In genomic region chr11:108246309-108246708, GRCh38 we compare ENCODE assay signal across 14 cellular contexts. TPM values are rescaled to one million over a fixed set of nuclear protein-coding genes. Genes with fewer than 3 reads are reported as not detected.
DNase-seq lines count a peak whose midpoint lies in the region; ATAC-seq, FAIRE-seq and TF ChIP-seq lines count a peak whose summit lies in the region.
"Had no signal": no experiment of that assay in that cellular context is flagged by ENCODE, and none has a peak within 500 bp of the region (broad histone marks: within the 10 kb centered on the region; RNA-seq: fewer than 3 reads in every experiment).

No MANE protein-coding gene starts in this region.

- in situ Hi-C loops in HepG2 (cut with HindIII; ENCODE audit: extremely low pct_ligation_motif_present, low pct_unique_long_range_greater_than_20kb): no loop called here

- peaks cover 52% of the 10 kb centered on the region for H3K36me3 Mint-ChIP-seq in T-cell
- H3K36me3 Mint-ChIP-seq in effector memory CD8-positive, alpha-beta T cell (ENCODE audit: insufficient read depth): peaks cover 72% of the 10 kb centered on the region
- peaks cover 41% of the 10 kb centered on the region for H3K36me3 Mint-ChIP-seq in stimulated activated memory B cell treated with anti-CD40 and anti-IgM and Interleukin-4, amounts not matched to agents 10 μg/mL and 1 μg/mL and 100 μg/mL, for 72 hours

- H4K20me1 ChIP-seq in HepG2 (ENCODE audit: insufficient read depth, low read length): no peaks in the 10 kb centered on the region

- H3K9me3 ChIP-seq in HepG2 (ENCODE audit: low read length) (no peaks in the 10 kb centered on the region), right lobe of liver (no peaks in the 10 kb centered on the region), lower lobe of right lung (no peaks in the 10 kb centered on the region)

- TF ChIP-seq CTCF in HepG2 (CRISPR knock-in tag; IDR thresholded peaks at IDR 0.05) (no peak), right lobe of liver (IDR thresholded peaks at IDR 0.05) (no peak), lower lobe of right lung (IDR thresholded peaks at IDR 0.05) (no peak)

- H3K27ac ChIP-seq in HepG2 (ENCODE audit: extremely low read length, insufficient read depth, low read length) (no peak overlapping the region), right lobe of liver (no peak overlapping the region), lower lobe of right lung (no peak overlapping the region)

- peak overlapping the region; percentile 79 to 94 for H3K27ac Mint-ChIP-seq in T-cell
- peak overlapping the region; percentile 81 to 90 for H3K27ac Mint-ChIP-seq in effector memory CD8-positive, alpha-beta T cell
- peak overlapping the region; percentile 33 for H3K27ac Mint-ChIP-seq in stimulated activated memory B cell treated with anti-CD40 and anti-IgM and Interleukin-4, amounts not matched to agents 10 μg/mL and 1 μg/mL and 100 μg/mL, for 72 hours
- H3K27ac Mint-ChIP-seq: B cell, H9 had no signal

- CTCF ChIA-PET in HepG2 (lab: Yijun Ruan, JAX; ENCODE audit: low intra/inter-chr PET ratio, low total read pairs) (no interaction called here), T-cell (lab: Charles Lee) (no interaction called here)

- H3K36me3 ChIP-seq in HepG2 (replicated peaks in 1 of 2; ENCODE audit: control insufficient read depth in 1 of 2, insufficient read depth in 2 of 2, low read length in 2 of 2): peaks cover 5 to 38% of the 10 kb centered on the region in 2 experiments
- H3K36me3 ChIP-seq in right lobe of liver: peaks cover 0 to 41% (median 4%) of the 10 kb centered on the region in 4 donors
- H3K36me3 ChIP-seq in lower lobe of right lung: peaks cover 55% of the 10 kb centered on the region

- no peak for DNase-seq in HepG2 (ENCODE audit: low spot score)
- no peak for DNase-seq in right lobe of liver
- DNase-seq in T-cell: no peak
- DNase-seq in effector memory CD8-positive, alpha-beta T cell: no peak
- no peak for DNase-seq in lower lobe of right lung
- DNase-seq in NCI-H146 (lab: John Stamatoyannopoulos, UW): no peak
- DNase-seq: DND-41, H9, NCI-H1930, NCI-H526 treated with DMSO at 0.1 percent for 48 hours, SHP77 treated with DMSO at 0.1 percent for 48 hours had no signal

- WGBS in HepG2 (ENCODE audit: low lambda C conversion rate): 78% methylated on average over 3 of the region's 3 CpGs
- WGBS in right lobe of liver (ENCODE audit: insufficient coverage, low coverage, low lambda C conversion rate, missing lambda C conversion rate): 74% methylated on average over 3 of the region's 3 CpGs

- no peak for TF ChIP-seq RAD21 in HepG2 (CRISPR knock-in tag; IDR thresholded peaks at IDR 0.05)

- no TSS peak for BruUV-seq in HepG2 (replicated peaks; lab: Mats Ljungman, UMichigan)

- TF ChIP-seq POLR2A in HepG2 (IDR thresholded peaks at IDR 0.05; ENCODE audit: insufficient read depth in 1 of 2, low read depth in 2 of 2, low read length in 2 of 2) (no peak), right lobe of liver (IDR thresholded peaks at IDR 0.05) (no peak)

- H3K4me2 ChIP-seq in HepG2 (ENCODE audit: low read depth, low read length): no peak overlapping the region

- no peak overlapping the region for H3K4me3 Mint-ChIP-seq in T-cell
- H3K4me3 Mint-ChIP-seq in effector memory CD8-positive, alpha-beta T cell: no peak overlapping the region
- no peak overlapping the region for H3K4me3 Mint-ChIP-seq in stimulated activated memory B cell treated with anti-CD40 and anti-IgM and Interleukin-4, amounts not matched to agents 10 μg/mL and 1 μg/mL and 100 μg/mL, for 72 hours
- H3K4me3 Mint-ChIP-seq: B cell, H9 had no signal

- FAIRE-seq in HepG2 (lab: Jason Lieb, UNC): no peak
- FAIRE-seq: G401.6 had no signal

- TF ChIP-seq EP300 in HepG2 (IDR thresholded peaks at IDR 0.05; ENCODE audit: low read depth in 2 of 2, low read length in 2 of 2): no peak
- no peak for TF ChIP-seq EP300 in HepG2 (CRISPR knock-in tag; IDR thresholded peaks at IDR 0.05; ENCODE audit: borderline replicate concordance)

- H3K27me3 Mint-ChIP-seq in T-cell: no peaks in the 10 kb centered on the region
- H3K27me3 Mint-ChIP-seq in effector memory CD8-positive, alpha-beta T cell: no peaks in the 10 kb centered on the region
- H3K27me3 Mint-ChIP-seq in stimulated activated memory B cell treated with anti-CD40 and anti-IgM and Interleukin-4, amounts not matched to agents 10 μg/mL and 1 μg/mL and 100 μg/mL, for 72 hours: no peaks in the 10 kb centered on the region
- H3K27me3 Mint-ChIP-seq: B cell had no signal

- H3K27me3 ChIP-seq in HepG2 (ENCODE audit: control insufficient read depth in 1 of 2, insufficient read depth in 2 of 2, low read length in 2 of 2) (no peaks in the 10 kb centered on the region), right lobe of liver (no peaks in the 10 kb centered on the region), lower lobe of right lung (ENCODE audit: low read depth) (no peaks in the 10 kb centered on the region)

- H3K79me2 ChIP-seq in HepG2 (ENCODE audit: insufficient read depth, low read length): no peaks in the 10 kb centered on the region

- H3K4me1 Mint-ChIP-seq in T-cell: peaks cover 72 to 83% (median 82%) of the 10 kb centered on the region in 3 donors
- H3K4me1 Mint-ChIP-seq in effector memory CD8-positive, alpha-beta T cell (ENCODE audit: low read depth in 2 of 2): peaks cover 27 to 41% of the 10 kb centered on the region in 2 donors
- peaks cover 6% of the 10 kb centered on the region for H3K4me1 Mint-ChIP-seq in stimulated activated memory B cell treated with anti-CD40 and anti-IgM and Interleukin-4, amounts not matched to agents 10 μg/mL and 1 μg/mL and 100 μg/mL, for 72 hours
- H3K4me1 Mint-ChIP-seq: H9 had no signal

- POLR2A ChIA-PET in HepG2 (lab: Yijun Ruan, JAX) (no interaction called here), T-cell (lab: Charles Lee) (interaction anchor here (0.6 to 0.7 kb wide), 3 partner anchors 14 to 24 kb away, joined by 3 to 7 read pairs (median 5); no protein-coding TSS in a partner anchor)

- no peak overlapping the region for H2AFZ ChIP-seq in HepG2 (ENCODE audit: low read length)

- ATAC-seq in HepG2 (no peak), right lobe of liver (no peak), T-cell (replicated peaks in 1 of 4) (no peak), lower lobe of right lung (no peak)
- no peak for ATAC-seq in effector memory CD8-positive, alpha-beta T cell (replicated peaks)
- no peak for ATAC-seq in stimulated activated memory B cell treated with anti-CD40 and anti-IgM and Interleukin-4, amounts not matched to agents 10 μg/mL and 1 μg/mL and 100 μg/mL, for 72 hours

- no peak overlapping the region for H3K4me3 ChIP-seq in HepG2 (replicated peaks in 1 of 3; ENCODE audit: insufficient read depth in 1 of 3, low read depth in 2 of 3, low read length in 3 of 3)
- H3K4me3 ChIP-seq in right lobe of liver: no peak overlapping the region
- no peak overlapping the region for H3K4me3 ChIP-seq in lower lobe of right lung

- H3K9ac ChIP-seq in HepG2 (ENCODE audit: insufficient read depth, low read depth, low read length): no peak overlapping the region

- intact Hi-C loops in HepG2 (cut with micrococcal nuclease; ENCODE audit: unreplicated experiment): no loop called here
- intact Hi-C loops in right lobe of liver (cut with DNase I): no loop called here
- intact Hi-C loops in lower lobe of right lung (cut with DNase I): no loop called here

- H3K9me3 Mint-ChIP-seq in T-cell: no peaks in the 10 kb centered on the region
- H3K9me3 Mint-ChIP-seq in effector memory CD8-positive, alpha-beta T cell: no peaks in the 10 kb centered on the region
- H3K9me3 Mint-ChIP-seq in stimulated activated memory B cell treated with anti-CD40 and anti-IgM and Interleukin-4, amounts not matched to agents 10 μg/mL and 1 μg/mL and 100 μg/mL, for 72 hours: no peaks in the 10 kb centered on the region
- H3K9me3 Mint-ChIP-seq: H9 had no signal

- peaks cover 11% of the 10 kb centered on the region for H3K4me1 ChIP-seq in HepG2 (ENCODE audit: insufficient read depth, low read length)
- H3K4me1 ChIP-seq in right lobe of liver: no peaks in the 10 kb centered on the region
- no peaks in the 10 kb centered on the region for H3K4me1 ChIP-seq in lower lobe of right lung

RNA-seq across cellular contexts. Expression of gene ATM, which starts 23.4 kb away (rescaled TPM):
- 61.1 and 71.6 TPM in 2 replicates for total RNA-seq in HepG2 (2016; rRNA removed; fragmentation: Illumina TruSeq; extraction: Trizol)
- total RNA-seq in HepG2 (2016; cell fraction: cytosol; rRNA removed; fragmentation: Illumina TruSeq; extraction: Trizol; ENCODE audit: low read depth): 43.6 and 66.5 TPM in 2 replicates
- 64.7 and 69.5 TPM in 2 replicates for total RNA-seq in HepG2 (2016; cell fraction: insoluble cytoplasmic fraction; rRNA removed; fragmentation: Illumina TruSeq; extraction: Trizol)
- 41.9 and 47.7 TPM in 2 replicates for total RNA-seq in HepG2 (2016; cell fraction: membrane; rRNA removed; fragmentation: Illumina TruSeq; extraction: Trizol)
- 142 and 164 TPM in 2 replicates for total RNA-seq in HepG2 (2016; cell fraction: nucleus; rRNA removed; fragmentation: Illumina TruSeq; extraction: Trizol)
- polyA plus RNA-seq in HepG2 (2011; rRNA removed): 39.5 and 40.0 TPM in 2 replicates
- polyA plus RNA-seq in HepG2 (2011; cell fraction: cytosol; rRNA removed): 11.0 and 21.3 TPM in 2 replicates
- 67.8 and 83.9 TPM in 2 replicates for polyA plus RNA-seq in HepG2 (2011; cell fraction: nucleus; rRNA removed)
- polyA plus RNA-seq in HepG2 (2012): 24.1 and 34.9 TPM in 2 replicates
- 2.1 and 2.6 TPM in 2 replicates for polyA plus RNA-seq in HepG2 (2016; cell fraction: cytosol; fragmentation: Illumina TruSeq; extraction: Trizol; ENCODE audit: low read depth)
- polyA plus RNA-seq in HepG2 (2016; cell fraction: insoluble cytoplasmic fraction; fragmentation: Illumina TruSeq; extraction: Trizol; ENCODE audit: low read depth): 35.5 and 37.3 TPM in 2 replicates
- polyA plus RNA-seq in HepG2 (2016; cell fraction: membrane; fragmentation: Illumina TruSeq; extraction: Trizol; ENCODE audit: low read depth): 4.3 and 5.2 TPM in 2 replicates
- 118 and 119 TPM in 2 replicates for polyA plus RNA-seq in HepG2 (2016; cell fraction: nucleus; fragmentation: Illumina TruSeq; extraction: Trizol; ENCODE audit: insufficient read depth, low read depth)
- polyA minus RNA-seq in HepG2 (2011; rRNA and poly(A)+ RNA removed; ENCODE audit: low replicate concordance): 51.6 and 65.8 TPM in 2 replicates
- polyA minus RNA-seq in HepG2 (2011; cell fraction: cytosol; rRNA and poly(A)+ RNA removed): 24.1 and 39.3 TPM in 2 replicates
- polyA minus RNA-seq in HepG2 (2011; cell fraction: nucleus; rRNA and poly(A)+ RNA removed): 500 and 521 TPM in 2 replicates
- 10 to 100 TPM; 24.9 to 47.1 (median 32.4) TPM for total RNA-seq in right lobe of liver
- 100 to 1,000 TPM; 376 to 547 (median 410) TPM for total RNA-seq in T-cell
- total RNA-seq in lower lobe of right lung: 91.3 TPM

RNA-seq across cellular contexts. Expression of gene NPAT, which starts 23.9 kb away (rescaled TPM):
- total RNA-seq in HepG2 (2016; rRNA removed; fragmentation: Illumina TruSeq; extraction: Trizol) (11.2 and 16.8 TPM in 2 replicates), right lobe of liver (1 to 10 TPM; 4.8 to 7.8 (median 5.9) TPM), T-cell (10 to 100 TPM; 46.9 to 54.1 (median 49.1) TPM), lower lobe of right lung (16.7 TPM)
- 3.0 and 3.6 TPM in 2 replicates for total RNA-seq in HepG2 (2016; cell fraction: cytosol; rRNA removed; fragmentation: Illumina TruSeq; extraction: Trizol; ENCODE audit: low read depth)
- total RNA-seq in HepG2 (2016; cell fraction: insoluble cytoplasmic fraction; rRNA removed; fragmentation: Illumina TruSeq; extraction: Trizol): 11.0 and 16.0 TPM in 2 replicates
- 5.2 and 6.0 TPM in 2 replicates for total RNA-seq in HepG2 (2016; cell fraction: membrane; rRNA removed; fragmentation: Illumina TruSeq; extraction: Trizol)
- 14.8 and 18.0 TPM in 2 replicates for total RNA-seq in HepG2 (2016; cell fraction: nucleus; rRNA removed; fragmentation: Illumina TruSeq; extraction: Trizol)
- 3.5 and 4.4 TPM in 2 replicates for polyA plus RNA-seq in HepG2 (2011; rRNA removed)
- 1.6 and 2.5 TPM in 2 replicates for polyA plus RNA-seq in HepG2 (2011; cell fraction: cytosol; rRNA removed)
- 4.4 and 4.5 TPM in 2 replicates for polyA plus RNA-seq in HepG2 (2011; cell fraction: nucleus; rRNA removed)
- polyA plus RNA-seq in HepG2 (2012): 3.2 and 4.8 TPM in 2 replicates
- 0.24 and 0.34 TPM in 2 replicates for polyA plus RNA-seq in HepG2 (2016; cell fraction: cytosol; fragmentation: Illumina TruSeq; extraction: Trizol; ENCODE audit: low read depth)
- polyA plus RNA-seq in HepG2 (2016; cell fraction: insoluble cytoplasmic fraction; fragmentation: Illumina TruSeq; extraction: Trizol; ENCODE audit: low read depth): 10.1 TPM in 2 replicates
- polyA plus RNA-seq in HepG2 (2016; cell fraction: membrane; fragmentation: Illumina TruSeq; extraction: Trizol; ENCODE audit: low read depth): 0.60 and 0.72 TPM in 2 replicates
- polyA plus RNA-seq in HepG2 (2016; cell fraction: nucleus; fragmentation: Illumina TruSeq; extraction: Trizol; ENCODE audit: insufficient read depth, low read depth): 13.1 and 17.1 TPM in 2 replicates
- polyA minus RNA-seq in HepG2 (2011; rRNA and poly(A)+ RNA removed; ENCODE audit: low replicate concordance): 10.1 and 20.2 TPM in 2 replicates
- polyA minus RNA-seq in HepG2 (2011; cell fraction: cytosol; rRNA and poly(A)+ RNA removed): 6.4 and 7.4 TPM in 2 replicates
- polyA minus RNA-seq in HepG2 (2011; cell fraction: nucleus; rRNA and poly(A)+ RNA removed): 26.0 and 33.7 TPM in 2 replicates

Comparison
In these comparisons a context has a peak if more than half of its experiments do, and no peak if none do; other contexts are left out.
1. H3K27ac Mint-ChIP-seq: peak in every context shown above with its lines; median percentile 86 in T-cell; 86 in effector memory CD8-positive, alpha-beta T cell; 33 in stimulated activated memory B cell treated with anti-CD40 and anti-IgM and Interleukin-4, amounts not matched to agents 10 μg/mL and 1 μg/mL and 100 μg/mL, for 72 hours.